8 cellular contexts compared by ENCODE assay signal in the genomic region with DNA sequence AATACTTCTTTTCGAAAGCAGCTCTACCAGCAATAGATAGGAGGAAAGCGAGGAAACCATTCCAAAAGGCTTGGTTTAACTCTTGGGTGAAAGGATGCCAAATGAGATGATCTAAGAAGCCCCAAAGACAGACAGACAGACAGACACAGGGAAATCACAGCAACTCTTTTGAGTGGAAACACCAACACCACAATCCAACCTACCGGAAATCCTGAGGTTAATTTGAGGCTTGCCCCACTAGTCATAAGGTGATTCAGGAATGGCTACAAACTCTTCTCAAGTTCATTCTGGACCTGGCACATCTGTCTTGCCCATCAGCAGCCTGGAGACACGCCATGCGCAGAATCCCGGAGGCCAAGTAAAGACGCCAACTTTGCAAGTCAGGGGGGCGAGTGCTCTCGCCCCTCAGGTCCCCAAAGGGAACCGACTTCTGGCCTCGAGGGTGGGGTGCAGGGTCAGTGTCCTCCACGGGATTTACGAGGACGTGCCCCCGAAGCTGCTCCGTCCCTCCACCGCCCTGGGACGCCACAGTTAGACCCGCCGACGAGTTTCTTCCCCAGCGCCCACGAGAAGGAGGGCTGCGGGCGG. TPM values are rescaled to one million over a fixed set of nuclear protein-coding genes. Genes with fewer than 3 reads are reported as not detected.
A peak's percentile ranks its signal among the peaks of the same experiment; 100 is the strongest.
DNase-seq lines count a peak whose midpoint lies in the region; ATAC-seq, FAIRE-seq and TF ChIP-seq lines count a peak whose summit lies in the region.

No MANE protein-coding gene starts in this region.

- DNase-seq in Daoy (ENCODE audit: low read depth) (peak; percentile 89), H54 (ENCODE audit: insufficient read length, low spot score) (peak; percentile 33), PC-9 (peak in 1 of 2 experiments; percentile 47), amniotic epithelial cell (ENCODE audit: low read depth) (peak; percentile 82), hepatic stellate cell (ENCODE audit: low spot score) (peak; percentile 36), retina (peak; percentile 71), D341Med (ENCODE audit: low spot score) (no peak)

- CTCF ChIA-PET in PC-9 (lab: Charles Lee) = interaction anchor here (0.6 to 1.6 kb wide), 4 partner anchors 48 to 1619 kb away, joined by 3 to 5 read pairs (median 4); partner anchors contain the start of gene RPL5

- no TSS peak for BruUV-seq in PC-9 (replicated peaks; lab: Mats Ljungman, UMichigan)

- POLR2A ChIA-PET in PC-9 (lab: Charles Lee; ENCODE audit: unreplicated experiment) = interaction anchor here (0.9 kb wide), 1 partner anchor 48 kb away, joined by 4 read pairs; the partner anchor contains the start of gene RPL5

- H3K36me3 ChIP-seq in PC-9 (ENCODE audit: low read depth) = no peaks in the 10 kb centered on the region

- H2AFZ ChIP-seq in PC-9 = peak overlapping the region; percentile 92

- no peak for ATAC-seq in HG03095 (IDR thresholded peaks at IDR 0.05; ENCODE audit: unreplicated experiment)

- 0 out of 2 replicates have a peak overlapping the region, but pooled peaks have one; percentile 17 for H3K27ac ChIP-seq in PC-9

- H3F3A ChIP-seq in PC-9 (ENCODE audit: insufficient read depth, low read depth) = peaks cover 4% of the 10 kb centered on the region; the same call in 1 of the 2 replicates

- peak; percentile 86 for FAIRE-seq in H54 (lab: Jason Lieb, UNC)

- peaks cover 26% of the 10 kb centered on the region for H3K4me1 ChIP-seq in PC-9 (replicated peaks; ENCODE audit: insufficient read depth)

- TF ChIP-seq CTCF in PC-9 (conservative IDR thresholded peaks at IDR 0.05) = no peak

- peak overlapping the region; percentile 94 for H3K4me3 ChIP-seq in PC-9

- no peaks in the 10 kb centered on the region; the same call in 1 of the 2 replicates for H4K20me1 ChIP-seq in PC-9 (ENCODE audit: insufficient read depth)

- no peak for TF ChIP-seq POLR2A in H54 (IDR thresholded peaks at IDR 0.05; ENCODE audit: low read depth, low read length)

- no peaks in the 10 kb centered on the region for H3K27me3 ChIP-seq in PC-9 (ENCODE audit: insufficient read depth, low read depth)

- H3K9me3 ChIP-seq in PC-9 (ENCODE audit: insufficient read depth, low read depth) = no peaks in the 10 kb centered on the region

- H3K79me2 ChIP-seq in PC-9 (ENCODE audit: low read depth) = peaks cover 48% of the 10 kb centered on the region

- intact Hi-C loops in PC-9 (cut with micrococcal nuclease; ENCODE audit: unreplicated experiment) = loop anchor here (2.0 kb wide), 1 partner anchor 35 kb away; no protein-coding TSS in a partner anchor

- peak overlapping the region; percentile 97 for H3K4me2 ChIP-seq in PC-9

- H3K9me2 ChIP-seq in PC-9 (ENCODE audit: insufficient read depth) = no peaks in the 10 kb centered on the region; the same call in 1 of the 2 replicates

RNA-seq across cellular contexts. Expression of gene EVI5, which starts 0.8 kb away (rescaled TPM):
- total RNA-seq in Daoy (2014; rRNA removed; shearing (Covaris generic)) = 18.9 and 19.2 TPM in 2 replicates
- 32.0 and 33.9 TPM in 2 replicates for total RNA-seq in PC-9 (2021)

RNA-seq across cellular contexts. Expression of gene RPL5, which starts 47.7 kb away (rescaled TPM):
- 2,479 and 2,594 TPM in 2 replicates for total RNA-seq in Daoy (2014; rRNA removed; shearing (Covaris generic))
- 1,021 and 1,050 TPM in 2 replicates for total RNA-seq in PC-9 (2021)
